In genomic region chr15:63341898-63342297, GRCh38 we compare ENCODE assay signal across 33 cellular contexts. TPM values are rescaled to one million over a fixed set of nuclear protein-coding genes. Genes with fewer than 3 reads are reported as not detected.
"Had no signal": no experiment of that assay in that cellular context is flagged by ENCODE, and none has a peak within 500 bp of the region (broad histone marks: within the 10 kb centered on the region; RNA-seq: fewer than 3 reads in every experiment).

No MANE protein-coding gene starts in this region.

- H3K36me3 Mint-ChIP-seq: activated naive CD4-positive, alpha-beta T cell treated with anti-CD3 and anti-CD28 coated beads, Interleukin-2, amount 10 ng/mL, durations not matched to agents 7 days and 5 days; activated naive CD4-positive, alpha-beta T cell treated with anti-CD3 and anti-CD28 coated beads, Interleukin-2, amount 50 U/mL, for 72 hours; activated naive CD8-positive, alpha-beta T cell treated with anti-CD3 and anti-CD28 coated beads, Interleukin-2, amount 10 ng/mL, durations not matched to agents 7 days and 5 days; WTC11 had no signal

- ATAC-seq: activated naive CD4-positive, alpha-beta T cell treated with anti-CD3 and anti-CD28 coated beads, Interleukin-2, amount 50 U/mL, for 72 hours; activated T-cell treated with anti-CD3 and anti-CD28 coated beads, Interleukin-2, amount 50 U/mL, for 72 hours; esophagus mucosa; foreskin keratinocyte; gastrocnemius medialis; heart left ventricle; WTC11 had no signal

- H3K9me3 ChIP-seq: ascending aorta, breast epithelium, colonic mucosa, gastrocnemius medialis, heart left ventricle had no signal

- FAIRE-seq: TTC549 had no signal

- H3K4me3 ChIP-seq: ascending aorta, breast epithelium, cardiac muscle cell, colonic mucosa, gastrocnemius medialis, heart left ventricle had no signal

- H3K27ac ChIP-seq: ascending aorta, breast epithelium, cardiac muscle cell, colonic mucosa, foreskin keratinocyte, gastrocnemius medialis, heart left ventricle, VCaP had no signal

- DNase-seq: activated CD4-positive, alpha-beta memory T cell treated with anti-CD3 and anti-CD28 coated beads, Interleukin-2, amount 10 ng/mL, durations not matched to agents 7 days and 5 days; activated CD4-positive, alpha-beta T cell treated with anti-CD3 and anti-CD28 coated beads for 1 hour; activated CD4-positive, alpha-beta T cell treated with anti-CD3 and anti-CD28 coated beads for 4 hours; activated CD4-positive, alpha-beta T cell treated with anti-CD3 and anti-CD28 coated beads, Interleukin-2, amount 10 ng/mL, durations not matched to agents 7 days and 5 days; activated CD4-positive, alpha-beta T cell treated with anti-CD3 and anti-CD28 coated beads, Interleukin-2, amount 50 U/mL, for 4 hours; activated CD8-positive, alpha-beta memory T cell treated with anti-CD3 and anti-CD28 coated beads, Interleukin-2, amount 50 U/mL, for 48 hours; activated gamma-delta T cell; activated naive CD4-positive, alpha-beta T cell; activated naive CD4-positive, alpha-beta T cell treated with anti-CD3 and anti-CD28 coated beads, Interleukin-2, amount 10 ng/mL, durations not matched to agents 7 days and 5 days; activated naive CD8-positive, alpha-beta T cell treated with anti-CD3 and anti-CD28 coated beads, Interleukin-2, amount 10 ng/mL, durations not matched to agents 7 days and 5 days; activated T-cell treated with anti-CD3 and anti-CD28 coated beads for 4 hours; activated T-cell treated with anti-CD3 and anti-CD28 coated beads, Interleukin-2, amount 50 U/mL, for 24 hours; activated T-cell treated with anti-CD3 and anti-CD28 coated beads, Interleukin-2, amount 50 U/mL, for 72 hours; central memory CD4-positive, alpha-beta T cell; cerebellar nuclear complex; colonic mucosa; effector CD8-positive, alpha-beta T cell; endodermal cell; foreskin keratinocyte; gastrocnemius medialis; glutamatergic neuron; heart left ventricle; T-helper 1 cell; T-helper 2 cell had no signal

- H3K4me1 Mint-ChIP-seq: activated CD4-positive, alpha-beta T cell treated with anti-CD3 and anti-CD28 coated beads, Interleukin-2, amount 10 ng/mL, durations not matched to agents 7 days and 5 days; activated naive CD4-positive, alpha-beta T cell treated with anti-CD3 and anti-CD28 coated beads, Interleukin-2, amount 10 ng/mL, durations not matched to agents 7 days and 5 days had no signal

- H3K4me3 Mint-ChIP-seq: activated CD4-positive, alpha-beta memory T cell treated with anti-CD3 and anti-CD28 coated beads, Interleukin-2, amount 10 ng/mL, durations not matched to agents 7 days and 5 days; activated CD4-positive, alpha-beta T cell treated with anti-CD3 and anti-CD28 coated beads, Interleukin-2, amount 10 ng/mL, durations not matched to agents 7 days and 5 days; activated naive CD4-positive, alpha-beta T cell treated with anti-CD3 and anti-CD28 coated beads, Interleukin-2, amount 10 ng/mL, durations not matched to agents 7 days and 5 days; activated naive CD8-positive, alpha-beta T cell treated with anti-CD3 and anti-CD28 coated beads, Interleukin-2, amount 10 ng/mL, durations not matched to agents 7 days and 5 days; activated T-cell treated with anti-CD3 and anti-CD28 coated beads, Interleukin-2, amount 50 U/mL, for 24 hours; activated T-cell treated with anti-CD3 and anti-CD28 coated beads, Interleukin-2, amount 50 U/mL, for 72 hours; brain; endodermal cell; WTC11 had no signal

- H3K27me3 Mint-ChIP-seq: brain had no signal

- H3K4me1 ChIP-seq: ascending aorta, colonic mucosa, gastrocnemius medialis had no signal

- H3K36me3 ChIP-seq: ascending aorta, breast epithelium, cardiac muscle cell, colonic mucosa, gastrocnemius medialis, heart left ventricle had no signal

- H3K27ac Mint-ChIP-seq: activated CD4-positive, alpha-beta memory T cell treated with anti-CD3 and anti-CD28 coated beads, Interleukin-2, amount 10 ng/mL, durations not matched to agents 7 days and 5 days; activated CD4-positive, alpha-beta T cell treated with anti-CD3 and anti-CD28 coated beads, Interleukin-2, amount 10 ng/mL, durations not matched to agents 7 days and 5 days; activated naive CD4-positive, alpha-beta T cell treated with anti-CD3 and anti-CD28 coated beads, Interleukin-2, amount 10 ng/mL, durations not matched to agents 7 days and 5 days; activated naive CD4-positive, alpha-beta T cell treated with anti-CD3 and anti-CD28 coated beads, Interleukin-2, amount 50 U/mL, for 72 hours; activated naive CD8-positive, alpha-beta T cell treated with anti-CD3 and anti-CD28 coated beads, Interleukin-2, amount 10 ng/mL, durations not matched to agents 7 days and 5 days; activated T-cell treated with anti-CD3 and anti-CD28 coated beads, Interleukin-2, amount 50 U/mL, for 24 hours; activated T-cell treated with anti-CD3 and anti-CD28 coated beads, Interleukin-2, amount 50 U/mL, for 72 hours; brain; endodermal cell; WTC11 had no signal

- H3K27me3 ChIP-seq: ascending aorta, breast epithelium, cardiac muscle cell, colonic mucosa, foreskin keratinocyte had no signal

- H3K9me3 Mint-ChIP-seq: activated CD4-positive, alpha-beta memory T cell treated with anti-CD3 and anti-CD28 coated beads, Interleukin-2, amount 10 ng/mL, durations not matched to agents 7 days and 5 days; activated CD4-positive, alpha-beta T cell treated with anti-CD3 and anti-CD28 coated beads, Interleukin-2, amount 10 ng/mL, durations not matched to agents 7 days and 5 days; activated naive CD4-positive, alpha-beta T cell treated with anti-CD3 and anti-CD28 coated beads, Interleukin-2, amount 10 ng/mL, durations not matched to agents 7 days and 5 days; activated naive CD4-positive, alpha-beta T cell treated with anti-CD3 and anti-CD28 coated beads, Interleukin-2, amount 50 U/mL, for 72 hours; activated naive CD8-positive, alpha-beta T cell treated with anti-CD3 and anti-CD28 coated beads, Interleukin-2, amount 10 ng/mL, durations not matched to agents 7 days and 5 days; activated T-cell treated with anti-CD3 and anti-CD28 coated beads, Interleukin-2, amount 50 U/mL, for 24 hours; activated T-cell treated with anti-CD3 and anti-CD28 coated beads, Interleukin-2, amount 50 U/mL, for 72 hours; endodermal cell; WTC11 had no signal

RNA-seq across cellular contexts. Expression of gene CA12, which starts 39.7 kb away (rescaled TPM):
- total RNA-seq: activated CD4-positive, alpha-beta T cell treated with anti-CD3 and anti-CD28 coated beads, Interleukin-2, amount 10 ng/mL, durations not matched to agents 7 days and 5 days; activated naive CD8-positive, alpha-beta T cell treated with anti-CD3 and anti-CD28 coated beads, Interleukin-2, amount 10 ng/mL, durations not matched to agents 7 days and 5 days had no signal
- polyA plus RNA-seq: cardiac muscle cell had no signal
